ENCODE assay signal across 8 cellular contexts in the genomic region with DNA sequence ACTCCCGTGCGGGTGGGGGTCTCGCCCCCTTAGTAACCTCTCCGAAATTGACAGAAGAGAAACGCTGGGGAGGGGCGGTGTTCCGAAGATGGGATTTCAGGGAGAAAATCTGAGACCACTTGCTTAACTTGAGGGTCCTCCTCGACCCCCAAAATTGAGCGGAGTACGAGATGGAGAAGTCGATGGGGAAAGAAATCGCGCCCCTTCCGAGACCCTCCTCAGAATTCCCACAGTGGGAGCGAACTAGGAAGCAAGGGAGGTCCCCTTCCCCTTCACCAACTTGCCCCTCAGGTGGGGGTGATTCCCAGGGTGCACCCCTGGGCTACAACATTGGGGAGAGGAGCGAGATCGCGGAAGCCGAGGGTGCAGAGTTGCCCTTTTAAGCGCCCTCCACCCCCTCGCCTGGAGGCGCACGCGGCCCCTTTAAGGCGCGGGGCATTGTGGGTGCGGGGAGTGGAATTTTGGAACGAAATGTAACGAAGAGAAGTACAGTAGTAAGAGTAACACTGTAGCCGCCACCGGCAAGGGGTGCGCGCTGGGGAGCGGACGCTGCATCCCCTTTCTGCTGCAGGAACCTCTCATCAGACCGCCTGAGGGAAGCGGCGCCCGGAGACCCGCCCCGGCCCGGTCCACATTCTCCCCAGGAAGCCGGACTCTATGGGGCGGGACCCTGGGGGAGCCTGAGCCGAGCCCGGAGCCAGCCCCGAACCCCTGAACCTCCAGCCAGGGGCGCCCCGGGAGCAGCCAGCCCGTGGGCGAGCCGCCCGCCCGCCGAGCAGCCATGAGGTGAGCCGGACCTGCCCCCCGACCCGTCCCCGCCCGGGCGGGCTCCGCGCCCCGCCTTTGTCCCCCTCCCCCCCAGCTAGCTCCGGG.
A peak's percentile ranks its signal among the peaks of the same experiment; 100 is the strongest.
DNase-seq lines count a peak whose midpoint lies in the region; ATAC-seq and TF ChIP-seq lines count a peak whose summit lies in the region.

A gene (plus strand): TSS at position 489 of the 873 bp plus-strand sequence. CDS start 293 bp downstream, at position 782.

- peak within 1 kb of the TSS; percentile 65 for H3K9ac ChIP-seq in KMS-11

- DNase-seq in SIG-M5 (lab: John Stamatoyannopoulos, UW) (peak; percentile 52), foreskin fibroblast (peak; percentile 79 to 93), stromal cell of bone marrow (ENCODE audit: low read depth) (peak; percentile 72)
- DNase-seq in activated effector memory CD4-positive, alpha-beta T cell treated with anti-CD3 and anti-CD28 coated beads, Interleukin-2, amount 50 U/mL, for 16 hours = peak; percentile 98

- H3K4me2 ChIP-seq in DOHH2 (ENCODE audit: low read length) (peak within 1 kb of the TSS; percentile 98), KMS-11 (peak within 1 kb of the TSS; percentile 79)

- H3K4me3 ChIP-seq in DOHH2 (ENCODE audit: low read length) (peak within 1 kb of the TSS; percentile 77), KMS-11 (IDR thresholded peaks at IDR 0.05; ENCODE audit: insufficient read depth, low read depth, low read length) (no peak within 1 kb of the TSS), foreskin fibroblast (ENCODE audit: low read depth in 1 of 2, low read length in 2 of 2) (peak within 1 kb of the TSS; percentile 80 to 99), neuron (ENCODE audit: low read length) (peak within 1 kb of the TSS; percentile 72)

- H3K27me3 ChIP-seq in DOHH2 (ENCODE audit: control insufficient read depth, low read length) (no peaks in the 10 kb centered on the region), KMS-11 (ENCODE audit: insufficient read depth, low read depth) (0 out of 2 replicates have a peak, but pooled peaks cover 2% of the 10 kb centered on the region), neuron (ENCODE audit: insufficient read depth, low read length) (peaks cover 4% of the 10 kb centered on the region)

- ATAC-seq in GM21737 (IDR thresholded peaks at IDR 0.05; ENCODE audit: unreplicated experiment) = peak; percentile 41

- TF ChIP-seq CTCF in DOHH2 (IDR thresholded peaks at IDR 0.05; ENCODE audit: low read depth, low read length, poor library complexity, severe bottlenecking) (no peak), KMS-11 (conservative IDR thresholded peaks at IDR 0.05; ENCODE audit: low read depth, low read length) (no peak; the same call in 1 of the 2 replicates), foreskin fibroblast (IDR thresholded peaks at IDR 0.05; ENCODE audit: low read depth, low read length) (no peak)

- H2AFZ ChIP-seq in KMS-11 (ENCODE audit: low read depth) = peak within 1 kb of the TSS; percentile 76
- H2AFZ ChIP-seq in neuron (ENCODE audit: low read depth, low read length) = peak within 1 kb of the TSS; percentile 89

- H3K9me2 ChIP-seq in DOHH2 (replicated peaks; ENCODE audit: control insufficient read depth, low read length) = no peaks in the 10 kb centered on the region

- peaks cover 49% of the 10 kb centered on the region for H3K79me2 ChIP-seq in DOHH2 (ENCODE audit: control insufficient read depth, low read length)
- H3K79me2 ChIP-seq in KMS-11 (ENCODE audit: insufficient read depth, low read depth) = peaks cover 22% of the 10 kb centered on the region; the same call in 1 of the 2 replicates

- H3K36me3 ChIP-seq in DOHH2 (ENCODE audit: control insufficient read depth, low read length) = peaks cover 5% of the 10 kb centered on the region; the same call in 1 of the 2 replicates
- H3K36me3 ChIP-seq in KMS-11 (ENCODE audit: insufficient read depth) = no peaks in the 10 kb centered on the region
- no peaks in the 10 kb centered on the region for H3K36me3 ChIP-seq in neuron (ENCODE audit: insufficient read depth, low read length)

- H3F3A ChIP-seq in DOHH2 (ENCODE audit: control insufficient read depth, insufficient read depth) = peaks cover 12% of the 10 kb centered on the region

- H3K4me1 ChIP-seq in DOHH2 (ENCODE audit: control insufficient read depth, low read length) = peaks cover 52% of the 10 kb centered on the region
- peaks cover 16% of the 10 kb centered on the region for H3K4me1 ChIP-seq in KMS-11 (ENCODE audit: low read depth, poor library complexity, severe bottlenecking)
- peaks cover 15% of the 10 kb centered on the region for H3K4me1 ChIP-seq in neuron (ENCODE audit: insufficient read depth, low read length)

- H3K9me3 ChIP-seq in DOHH2 (ENCODE audit: control insufficient read depth, insufficient read depth, low read length) (no peaks in the 10 kb centered on the region), neuron (ENCODE audit: low read length) (no peaks in the 10 kb centered on the region)

- H4K20me1 ChIP-seq in DOHH2 (ENCODE audit: control insufficient read depth, insufficient read depth, low read depth, low read length) (peaks cover 11% of the 10 kb centered on the region), KMS-11 (ENCODE audit: insufficient read depth) (no peaks in the 10 kb centered on the region)

- H3K27ac ChIP-seq in DOHH2 (ENCODE audit: low read depth, low read length) (peak within 1 kb of the TSS; percentile 84), KMS-11 (peak within 1 kb of the TSS; percentile 59)
